16 cellular contexts compared by ENCODE assay signal in genomic region chr15:40464595-40465185, GRCh38. TPM values are rescaled to one million over a fixed set of nuclear protein-coding genes. Genes with fewer than 3 reads are reported as not detected.
DNase-seq lines count a peak whose midpoint lies in the region; ATAC-seq, FAIRE-seq and TF ChIP-seq lines count a peak whose summit lies in the region.
"Had no signal": no experiment of that assay in that cellular context is flagged by ENCODE, and none has a peak within 500 bp of the region (broad histone marks: within the 10 kb centered on the region; RNA-seq: fewer than 3 reads in every experiment).

No MANE protein-coding gene starts in this region.

- peak overlapping the region in 5 of 8 donors; percentile 42 to 87 (median 54) for H3K27ac Mint-ChIP-seq in CD8-positive, alpha-beta memory T cell
- H3K27ac Mint-ChIP-seq in stimulated activated effector memory CD8-positive, alpha-beta T cell treated with anti-CD3 and anti-CD28 coated beads, Interleukin-12 subunit alpha, Interleukin-12 subunit beta, amount 100 ng/mL, for 72 hours = peak overlapping the region; percentile 52

- no peak overlapping the region for H3K4me3 ChIP-seq in CD8-positive, alpha-beta memory T cell (ENCODE audit: low read length)
- no peak overlapping the region for H3K4me3 ChIP-seq in GM12878
- H3K4me3 ChIP-seq: HAP-1, MG63 had no signal

- H4K20me1 ChIP-seq in GM12878 (ENCODE audit: control insufficient read depth, insufficient read depth) = no peaks in the 10 kb centered on the region; the same call in 1 of the 2 replicates

- no peak overlapping the region for H3K27ac ChIP-seq in CD8-positive, alpha-beta memory T cell (ENCODE audit: low read depth, low read length)
- peak overlapping the region; percentile 63 for H3K27ac ChIP-seq in GM12878 (ENCODE audit: control insufficient read depth, insufficient read depth)

- H3K27me3 Mint-ChIP-seq in CD8-positive, alpha-beta memory T cell = no peaks in the 10 kb centered on the region

- H2AFZ ChIP-seq in GM12878 (ENCODE audit: control insufficient read depth, low read depth, low read length) = no peak overlapping the region

- TF ChIP-seq POLR2A in GM12891 (IDR thresholded peaks at IDR 0.05; ENCODE audit: low read depth, low read length) (no peak), GM12878 (IDR thresholded peaks at IDR 0.05; ENCODE audit: low read depth, low read length) (no peak)

- H3K4me1 Mint-ChIP-seq in CD8-positive, alpha-beta memory T cell = peaks cover 0 to 19% (median 0%) of the 10 kb centered on the region in 3 donors
- peaks cover 6% of the 10 kb centered on the region for H3K4me1 Mint-ChIP-seq in stimulated activated effector memory CD8-positive, alpha-beta T cell treated with anti-CD3 and anti-CD28 coated beads, Interleukin-12 subunit alpha, Interleukin-12 subunit beta, amount 100 ng/mL, for 72 hours

- peaks cover 10% of the 10 kb centered on the region for H3K4me1 ChIP-seq in CD8-positive, alpha-beta memory T cell (ENCODE audit: insufficient read depth, low read length)
- peaks cover 24% of the 10 kb centered on the region for H3K4me1 ChIP-seq in GM12878 (ENCODE audit: control insufficient read depth, insufficient read depth, low read length)
- H3K4me1 ChIP-seq: BE2C, HAP-1 had no signal

- peak; percentile 67 for ATAC-seq in GM12878
- ATAC-seq in stimulated activated effector memory CD8-positive, alpha-beta T cell treated with anti-CD3 and anti-CD28 coated beads, Interleukin-12 subunit alpha, Interleukin-12 subunit beta, amount 100 ng/mL, for 72 hours = no peak
- ATAC-seq in left cardiac atrium = no peak
- no peak for ATAC-seq in GM19395 (IDR thresholded peaks at IDR 0.05; ENCODE audit: unreplicated experiment)
- ATAC-seq: HepG2 had no signal

- H3K9me3 ChIP-seq in CD8-positive, alpha-beta memory T cell (ENCODE audit: low read length) = no peaks in the 10 kb centered on the region
- H3K9me3 ChIP-seq in GM12878 (replicated peaks; ENCODE audit: control insufficient read depth, insufficient read depth, low read length) = no peaks in the 10 kb centered on the region
- H3K9me3 ChIP-seq: BE2C, HAP-1, MG63 had no signal

- TF ChIP-seq RAD21 in GM12878 (IDR thresholded peaks at IDR 0.05; ENCODE audit: insufficient read depth, low read depth, low read length) = no peak

- RAD21 ChIA-PET in GM12878 (lab: Charles Lee; ENCODE audit: unreplicated experiment) = interaction anchor here (2.6 kb wide), 1 partner anchor 11 kb away, joined by 8 read pairs; no protein-coding TSS in a partner anchor

- BruUV-seq in GM12878 (replicated peaks; lab: Mats Ljungman, UMichigan) = no TSS peak

- intact Hi-C loops in GM12878 (cut with micrococcal nuclease; ENCODE audit: unreplicated experiment) = no loop called here
- intact Hi-C loops in left cardiac atrium (cut with DNase I) = no loop called here

- DNase-seq in CD8-positive, alpha-beta memory T cell = no peak
- no peak for DNase-seq in GM12891 (ENCODE audit: insufficient read length, low spot score)
- no peak for DNase-seq in GM12878 (ENCODE audit: low read depth, low spot score)
- DNase-seq in stimulated activated effector memory CD8-positive, alpha-beta T cell treated with anti-CD3 and anti-CD28 coated beads, Interleukin-12 subunit alpha, Interleukin-12 subunit beta, amount 100 ng/mL, for 72 hours (ENCODE audit: low spot score in 2 of 2) = no peak
- DNase-seq in T-helper 1 cell = no peak
- no peak for DNase-seq in left cardiac atrium
- DNase-seq: BE2C, GF-D8, MG63, NCI-H1105, NCI-H187, NCI-H446 treated with DMSO at 0.1 percent for 48 hours, NCI-H748 treated with DMSO at 0.1 percent for 48 hours had no signal

- peaks cover 0 to 64% (median 2%) of the 10 kb centered on the region in 3 donors for H3K36me3 Mint-ChIP-seq in CD8-positive, alpha-beta memory T cell
- peaks cover 25% of the 10 kb centered on the region for H3K36me3 Mint-ChIP-seq in stimulated activated effector memory CD8-positive, alpha-beta T cell treated with anti-CD3 and anti-CD28 coated beads, Interleukin-12 subunit alpha, Interleukin-12 subunit beta, amount 100 ng/mL, for 72 hours

- no peaks in the 10 kb centered on the region for H3K79me2 ChIP-seq in GM12878 (ENCODE audit: control insufficient read depth, insufficient read depth, low read length)

- no peak for TF ChIP-seq CTCF in GM12878 (IDR thresholded peaks at IDR 0.05 in 2 of 3, conservative IDR thresholded peaks at IDR 0.05 in 1 of 3; ENCODE audit: control insufficient read depth in 2 of 3, extremely low read depth in 1 of 3, insufficient read depth in 1 of 3, low read depth in 3 of 3, low read length in 3 of 3)

- no peaks in the 10 kb centered on the region for H3K9me3 Mint-ChIP-seq in CD8-positive, alpha-beta memory T cell
- no peaks in the 10 kb centered on the region for H3K9me3 Mint-ChIP-seq in stimulated activated effector memory CD8-positive, alpha-beta T cell treated with anti-CD3 and anti-CD28 coated beads, Interleukin-12 subunit alpha, Interleukin-12 subunit beta, amount 100 ng/mL, for 72 hours

- 65% methylated on average over 3 of the region's 3 CpGs for WGBS in GM12878 (ENCODE audit: insufficient coverage, insufficient replicate concordance, low lambda C conversion rate, missing lambda C conversion rate)

- in situ Hi-C loops in GM12878 (cut with MboI) = no loop called here

- CTCF ChIA-PET in CD8-positive, alpha-beta memory T cell (lab: Charles Lee) = no interaction called here
- CTCF ChIA-PET in GM12878 (lab: Yijun Ruan, JAX) = interaction anchor here (0.5 to 0.6 kb wide), 3 partner anchors 43 to 177 kb away, joined by 3 to 4 read pairs (median 3); no protein-coding TSS in a partner anchor

- H3K9ac ChIP-seq in GM12878 (ENCODE audit: control insufficient read depth, insufficient read depth, low read length) = no peak overlapping the region; the same call in 1 of the 2 replicates

- H3K36me3 ChIP-seq in CD8-positive, alpha-beta memory T cell (ENCODE audit: insufficient read depth, low read length) = peaks cover 32% of the 10 kb centered on the region
- peaks cover 20 to 21% of the 10 kb centered on the region in 2 experiments for H3K36me3 ChIP-seq in GM12878 (ENCODE audit: control insufficient read depth in 2 of 2, insufficient read depth in 2 of 2, low read length in 1 of 2)

- H3K4me2 ChIP-seq in GM12878 (ENCODE audit: control insufficient read depth, insufficient read depth) = peak overlapping the region; percentile 28

- SMC1A ChIA-PET in GM12878 (lab: Charles Lee; ENCODE audit: uncharacterized antibody, unreplicated experiment) = no interaction called here

- POLR2A ChIA-PET in CD8-positive, alpha-beta memory T cell (lab: Charles Lee) = no interaction called here
- POLR2A ChIA-PET in GM12878 (lab: Charles Lee) = interaction anchor here (0.6 to 1.1 kb wide), 3 partner anchors 14 to 133 kb away, joined by 3 to 4 read pairs (median 3); partner anchors contain the start of gene RPUSD2

- TF ChIP-seq EP300 in GM12878 (IDR thresholded peaks at IDR 0.05; ENCODE audit: borderline replicate concordance in 1 of 2, control insufficient read depth in 1 of 2, low read depth in 2 of 2, low read length in 2 of 2) = no peak

- no peak for FAIRE-seq in GM12891 (lab: Jason Lieb, UNC)
- FAIRE-seq in GM12878 (lab: Jason Lieb, UNC) = peak; percentile 38
- FAIRE-seq: HepG2 had no signal

- no peak overlapping the region for H3K4me3 Mint-ChIP-seq in CD8-positive, alpha-beta memory T cell
- no peak overlapping the region for H3K4me3 Mint-ChIP-seq in stimulated activated effector memory CD8-positive, alpha-beta T cell treated with anti-CD3 and anti-CD28 coated beads, Interleukin-12 subunit alpha, Interleukin-12 subunit beta, amount 100 ng/mL, for 72 hours

- H3K27me3 ChIP-seq in CD8-positive, alpha-beta memory T cell (ENCODE audit: insufficient read depth, low read length, poor library complexity, severe bottlenecking) = no peaks in the 10 kb centered on the region
- H3K27me3 ChIP-seq in GM12878 (replicated peaks in 1 of 2; ENCODE audit: control insufficient read depth in 2 of 2, insufficient read depth in 2 of 2, low read length in 1 of 2) = no peaks in the 10 kb centered on the region
- H3K27me3 ChIP-seq: BE2C, MG63 had no signal

RNA-seq across cellular contexts. Expression of gene CHST14, which starts 6.1 kb away (rescaled TPM):
- 10 to 100 TPM; 13.1 to 13.3 TPM for total RNA-seq in CD8-positive, alpha-beta memory T cell
- 1.7 TPM for polyA plus RNA-seq in CD8-positive, alpha-beta memory T cell
- 5.3 TPM for polyA plus RNA-seq in GM12891 (2012; ENCODE audit: low read depth, missing spikeins)
- total RNA-seq in GM12878 (2013; cell fraction: nucleolus; rRNA removed) = 4.1 and 5.4 TPM in 2 replicates
- 6.0 and 6.8 TPM in 2 replicates for total RNA-seq in GM12878 (2014; rRNA removed)
- total RNA-seq in GM12878 (2014; rRNA removed; fragmentation: Illumina TruSeq; extraction: Trizol) = 2.5 and 3.0 TPM in 2 replicates
- total RNA-seq in GM12878 (2021) = 12.8 and 13.6 TPM in 2 replicates
- 5.2 TPM for polyA plus RNA-seq in GM12878 (2011; ENCODE audit: low read depth)
- polyA plus RNA-seq in GM12878 (2011; rRNA removed) = 2.3 and 4.0 TPM in 2 replicates
- 5.8 and 6.2 TPM in 2 replicates for polyA plus RNA-seq in GM12878 (2011; cell fraction: cytosol; rRNA removed)
- polyA plus RNA-seq in GM12878 (2011; cell fraction: nucleus; rRNA removed) = 4.2 and 5.8 TPM in 2 replicates
- 8.3 and 9.3 TPM in 2 replicates for polyA plus RNA-seq in GM12878 (2012)
- 6.5 TPM in 2 replicates for polyA plus RNA-seq in GM12878 (2014; fragmentation: Illumina TruSeq; extraction: Trizol)
- polyA plus RNA-seq in GM12878 (2014; fragmentation: Nextera tagmentation; extraction: Ambion mirVana) = 1 to 10 TPM; 1.3 to 2.8 TPM
- polyA plus RNA-seq in GM12878 (2014; rRNA removed) = 5.9 and 6.3 TPM in 2 replicates
- polyA plus RNA-seq in GM12878 (2016; fragmentation: Nextera tagmentation; extraction: Ambion mirVana) = 1 to 10 TPM; 7.5 to 9.1 TPM
- polyA minus RNA-seq in GM12878 (2011; rRNA and poly(A)+ RNA removed) = 4.5 and 5.2 TPM in 2 replicates
- polyA minus RNA-seq in GM12878 (2011; cell fraction: cytosol; rRNA and poly(A)+ RNA removed) = 3.4 and 4.7 TPM in 2 replicates
- 3.5 and 4.9 TPM in 2 replicates for polyA minus RNA-seq in GM12878 (2011; cell fraction: nucleus; rRNA and poly(A)+ RNA removed)
- 10 to 100 TPM in 1 of 2 donors, 1 to 10 TPM in 1; 9.9 to 10.7 TPM for total RNA-seq in left cardiac atrium

RNA-seq across cellular contexts. Expression of gene BAHD1, which starts 23.9 kb away (rescaled TPM):
- total RNA-seq in CD8-positive, alpha-beta memory T cell = 10 to 100 TPM; 23.6 to 24.9 TPM
- polyA plus RNA-seq in CD8-positive, alpha-beta memory T cell = 4.1 TPM
- 10.3 TPM for polyA plus RNA-seq in GM12891 (2012; ENCODE audit: low read depth, missing spikeins)
- 23.1 and 25.6 TPM in 2 replicates for total RNA-seq in GM12878 (2013; cell fraction: nucleolus; rRNA removed)
- total RNA-seq in GM12878 (2014; rRNA removed) (9.0 and 11.7 TPM in 2 replicates), GM12878 (2014; rRNA removed; fragmentation: Illumina TruSeq; extraction: Trizol) (5.1 and 6.0 TPM in 2 replicates), GM12878 (2021) (21.7 and 21.8 TPM in 2 replicates), left cardiac atrium (10 to 100 TPM; 14.5 to 14.8 TPM)
- 7.0 TPM for polyA plus RNA-seq in GM12878 (2011; ENCODE audit: low read depth)
- polyA plus RNA-seq in GM12878 (2011; rRNA removed) (4.5 and 5.6 TPM in 2 replicates), GM12878 (2014; fragmentation: Illumina TruSeq; extraction: Trizol) (5.3 and 9.6 TPM in 2 replicates), GM12878 (2014; fragmentation: Nextera tagmentation; extraction: Ambion mirVana) (under 1 TPM; 0.21 to 0.88 TPM), GM12878 (2014; rRNA removed) (11.3 and 13.5 TPM in 2 replicates), GM12878 (2016; fragmentation: Nextera tagmentation; extraction: Ambion mirVana) (1 to 10 TPM; 1.9 to 2.2 TPM)
- 6.5 and 7.4 TPM in 2 replicates for polyA plus RNA-seq in GM12878 (2011; cell fraction: cytosol; rRNA removed)
- polyA plus RNA-seq in GM12878 (2011; cell fraction: nucleus; rRNA removed) = 16.6 and 21.8 TPM in 2 replicates
- 13.0 and 15.3 TPM in 2 replicates for polyA plus RNA-seq in GM12878 (2012)
- polyA minus RNA-seq in GM12878 (2011; rRNA and poly(A)+ RNA removed) = 5.5 and 9.1 TPM in 2 replicates
- 4.4 and 5.9 TPM in 2 replicates for polyA minus RNA-seq in GM12878 (2011; cell fraction: cytosol; rRNA and poly(A)+ RNA removed)
- polyA minus RNA-seq in GM12878 (2011; cell fraction: nucleus; rRNA and poly(A)+ RNA removed) = 4.8 and 8.2 TPM in 2 replicates

RNA-seq across cellular contexts. Expression of gene IVD, which starts 59.1 kb away (rescaled TPM):
- 10 to 100 TPM; 68.5 to 80.1 TPM for total RNA-seq in CD8-positive, alpha-beta memory T cell
- polyA plus RNA-seq in CD8-positive, alpha-beta memory T cell = 56.0 TPM
- 22.9 TPM for polyA plus RNA-seq in GM12891 (2012; ENCODE audit: low read depth, missing spikeins)
- 115 and 119 TPM in 2 replicates for total RNA-seq in GM12878 (2013; cell fraction: nucleolus; rRNA removed)
- 31.4 and 32.5 TPM in 2 replicates for total RNA-seq in GM12878 (2014; rRNA removed)
- 23.3 and 25.3 TPM in 2 replicates for total RNA-seq in GM12878 (2014; rRNA removed; fragmentation: Illumina TruSeq; extraction: Trizol)
- 49.2 and 51.7 TPM in 2 replicates for total RNA-seq in GM12878 (2021)
- 12.5 TPM for polyA plus RNA-seq in GM12878 (2011; ENCODE audit: low read depth)
- polyA plus RNA-seq in GM12878 (2011; rRNA removed) = 50.4 and 50.8 TPM in 2 replicates
- 71.6 and 81.3 TPM in 2 replicates for polyA plus RNA-seq in GM12878 (2011; cell fraction: cytosol; rRNA removed)
- 60.5 and 63.6 TPM in 2 replicates for polyA plus RNA-seq in GM12878 (2011; cell fraction: nucleus; rRNA removed)
- 23.5 and 29.0 TPM in 2 replicates for polyA plus RNA-seq in GM12878 (2012)
- 40.5 and 40.6 TPM in 2 replicates for polyA plus RNA-seq in GM12878 (2014; fragmentation: Illumina TruSeq; extraction: Trizol)
- 1 to 10 TPM; 5.3 to 8.2 TPM for polyA plus RNA-seq in GM12878 (2014; fragmentation: Nextera tagmentation; extraction: Ambion mirVana)
- 51.3 and 55.2 TPM in 2 replicates for polyA plus RNA-seq in GM12878 (2014; rRNA removed)
- polyA plus RNA-seq in GM12878 (2016; fragmentation: Nextera tagmentation; extraction: Ambion mirVana) = 10 to 100 TPM; 57.7 to 59.8 TPM
- polyA minus RNA-seq in GM12878 (2011; rRNA and poly(A)+ RNA removed) = 52.2 and 73.8 TPM in 2 replicates
- 15.2 and 20.0 TPM in 2 replicates for polyA minus RNA-seq in GM12878 (2011; cell fraction: cytosol; rRNA and poly(A)+ RNA removed)
- polyA minus RNA-seq in GM12878 (2011; cell fraction: nucleus; rRNA and poly(A)+ RNA removed) = 34.6 and 52.5 TPM in 2 replicates
- 10 to 100 TPM; 58.4 to 63.4 TPM for total RNA-seq in left cardiac atrium
